ENCODE assay signal across 1 cellular context in the genomic region with DNA sequence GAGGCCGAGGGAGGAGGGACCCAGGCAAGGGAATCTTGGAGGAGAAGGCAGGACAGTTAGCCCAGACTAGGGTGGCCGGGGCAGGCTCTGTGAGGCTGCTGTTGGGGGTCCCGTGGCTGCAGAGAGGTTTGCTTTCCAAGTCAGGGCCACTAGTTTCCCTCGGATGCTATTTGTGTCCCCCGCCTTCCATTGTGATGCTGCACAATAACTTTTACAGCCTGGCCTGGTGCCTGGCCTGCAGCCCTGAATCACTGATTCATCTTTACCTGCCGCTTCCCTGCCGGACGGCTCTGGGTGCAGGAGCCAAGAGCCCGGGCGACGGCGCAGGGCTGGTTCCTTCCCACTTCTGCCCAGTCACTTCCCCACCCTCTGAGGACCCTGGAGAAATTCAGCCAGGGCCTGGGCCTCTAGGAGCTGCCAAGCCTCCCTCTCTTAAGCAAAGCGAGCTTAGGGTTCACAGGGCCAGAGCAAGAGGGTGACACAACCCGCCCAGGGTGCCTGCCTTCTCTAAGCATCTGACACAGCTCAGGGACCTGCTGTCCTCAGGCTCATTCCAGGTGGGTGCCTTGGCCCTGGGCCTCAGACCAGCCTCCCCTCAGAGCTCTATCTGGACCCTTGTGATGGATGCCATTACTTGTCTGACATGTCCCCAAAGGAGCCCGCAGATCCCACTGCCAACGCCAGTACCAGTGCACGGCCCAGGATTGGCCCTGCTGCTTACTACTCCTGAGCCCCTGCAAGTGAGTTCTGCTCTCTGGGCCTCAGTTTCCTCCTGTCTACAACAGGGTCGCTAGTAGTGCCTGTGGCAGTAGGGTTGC.
TF ChIP-seq lines count a peak whose summit lies in the region.

No MANE protein-coding gene starts in this region.

TF ChIP-seq in H1, 55 proteins besides CTCF, POLR2A, EP300 and RAD21:
- TF ChIP-seq SIRT6 (IDR thresholded peaks at IDR 0.05; ENCODE audit: low read length) (no peak), RFX5 (IDR thresholded peaks at IDR 0.05; ENCODE audit: borderline replicate concordance, low read depth, low read length) (no peak), RBBP5 (IDR thresholded peaks at IDR 0.05; ENCODE audit: borderline replicate concordance, low read depth, low read length) (no peak), CREB1 (IDR thresholded peaks at IDR 0.05) (no peak)
- TF ChIP-seq, protein P1, sequence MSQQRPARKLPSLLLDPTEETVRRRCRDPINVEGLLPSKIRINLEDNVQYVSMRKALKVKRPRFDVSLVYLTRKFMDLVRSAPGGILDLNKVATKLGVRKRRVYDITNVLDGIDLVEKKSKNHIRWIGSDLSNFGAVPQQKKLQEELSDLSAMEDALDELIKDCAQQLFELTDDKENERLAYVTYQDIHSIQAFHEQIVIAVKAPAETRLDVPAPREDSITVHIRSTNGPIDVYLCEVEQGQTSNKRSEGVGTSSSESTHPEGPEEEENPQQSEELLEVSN (IDR thresholded peaks at IDR 0.05): no peak
